ENCODE assay signal across 13 cellular contexts in genomic region chr2:176552456-176553135, GRCh38.
DNase-seq lines count a peak whose midpoint lies in the region; ATAC-seq and TF ChIP-seq lines count a peak whose summit lies in the region.
"Had no signal": no experiment of that assay in that cellular context is flagged by ENCODE, and none has a peak within 500 bp of the region (broad histone marks: within the 10 kb centered on the region; RNA-seq: fewer than 3 reads in every experiment).

No MANE protein-coding gene starts in this region.

- H3K36me3 Mint-ChIP-seq in CD4-positive, alpha-beta memory T cell, result no peaks in the 10 kb centered on the region
- H3K36me3 Mint-ChIP-seq: stimulated activated naive B cell treated with anti-CD40 and anti-IgM and Interleukin-4, amounts not matched to agents 10 μg/mL and 1 μg/mL and 100 μg/mL, for 72 hours had no signal

- intact Hi-C loops in sciatic nerve (cut with DNase I), result loop anchor here (5.0 kb wide), 1 partner anchor 415 kb away; no protein-coding TSS in a partner anchor
- intact Hi-C loops in CD4-positive, alpha-beta memory T cell (cut with micrococcal nuclease), result loop anchor here (10.0 kb wide), 1 partner anchor 592 kb away; no protein-coding TSS in a partner anchor

- POLR2A ChIA-PET in CD4-positive, alpha-beta memory T cell (lab: Charles Lee; ENCODE audit: partially characterized antibody), result no interaction called here

- no peaks in the 10 kb centered on the region for H3K9me3 Mint-ChIP-seq in CD4-positive, alpha-beta memory T cell
- H3K9me3 Mint-ChIP-seq: CD4-positive, alpha-beta T cell; neural crest cell; stimulated activated naive B cell treated with anti-CD40 and anti-IgM and Interleukin-4, amounts not matched to agents 10 μg/mL and 1 μg/mL and 100 μg/mL, for 72 hours had no signal

- CTCF ChIA-PET in CD4-positive, alpha-beta memory T cell (lab: Charles Lee; ENCODE audit: partially characterized antibody), result interaction anchor here (2.3 to 3.0 kb wide), 2 partner anchors 20 to 426 kb away, joined by 29 to 31 read pairs; no protein-coding TSS in a partner anchor

- H3K4me1 ChIP-seq in CD4-positive, alpha-beta memory T cell (ENCODE audit: insufficient read depth, low read length), result peaks cover 10% of the 10 kb centered on the region

- no peak overlapping the region for H3K4me3 ChIP-seq in CD4-positive, alpha-beta memory T cell (ENCODE audit: low read length in 2 of 2)

- H3K9me3 ChIP-seq in CD4-positive, alpha-beta memory T cell (ENCODE audit: control insufficient read depth in 1 of 2, low read length in 2 of 2), result no peaks in the 10 kb centered on the region

- no peak overlapping the region for H3K27ac ChIP-seq in CD4-positive, alpha-beta memory T cell (ENCODE audit: low read depth, low read length)
- H3K27ac ChIP-seq in substantia nigra (ENCODE audit: low read depth, low read length, poor library complexity, severe bottlenecking), result no peak overlapping the region
- H3K27ac ChIP-seq: WERI-Rb-1 had no signal

- ATAC-seq in SK-N-SH treated with all-trans-retinoic acid at 6 μM for 48 hours, result peak; percentile 18; the same call in 1 of the 3 replicates
- peak; percentile 85 for ATAC-seq in sciatic nerve
- no peak for ATAC-seq in GM18858 (IDR thresholded peaks at IDR 0.05; ENCODE audit: unreplicated experiment)
- ATAC-seq: stimulated activated naive B cell treated with anti-CD40 and anti-IgM and Interleukin-4, amounts not matched to agents 10 μg/mL and 1 μg/mL and 100 μg/mL, for 72 hours had no signal

- H3K4me1 Mint-ChIP-seq in CD4-positive, alpha-beta memory T cell, result peaks cover 6 to 13% (median 10%) of the 10 kb centered on the region in 4 donors

- DNase-seq in GM03348 (ENCODE audit: low spot score) (peak; percentile 72), foreskin melanocyte (peak; percentile 10), sciatic nerve (ENCODE audit: low spot score) (no peak), inferior parietal cortex (ENCODE audit: extremely low spot score) (no peak), substantia nigra (lab: John Stamatoyannopoulos, UW) (no peak)
- no peak for DNase-seq in CD4-positive, alpha-beta memory T cell
- DNase-seq: CD4-positive, alpha-beta T cell; NCI-H1105; stimulated activated naive B cell treated with anti-CD40 and anti-IgM and Interleukin-4, amounts not matched to agents 10 μg/mL and 1 μg/mL and 100 μg/mL, for 72 hours; WERI-Rb-1 had no signal

- H3K27me3 ChIP-seq in CD4-positive, alpha-beta memory T cell (ENCODE audit: insufficient read depth, low read length), result peaks cover 3% of the 10 kb centered on the region

- no peak overlapping the region for H3K27ac Mint-ChIP-seq in CD4-positive, alpha-beta memory T cell
- H3K27ac Mint-ChIP-seq: CD4-positive, alpha-beta T cell; stimulated activated naive B cell treated with anti-CD40 and anti-IgM and Interleukin-4, amounts not matched to agents 10 μg/mL and 1 μg/mL and 100 μg/mL, for 72 hours had no signal

- peaks cover 23 to 25% of the 10 kb centered on the region in 2 donors for H3K27me3 Mint-ChIP-seq in CD4-positive, alpha-beta memory T cell

- peak overlapping the region in 1 of 8 donors; percentile 35 for H3K4me3 Mint-ChIP-seq in CD4-positive, alpha-beta memory T cell

- no peaks in the 10 kb centered on the region for H3K36me3 ChIP-seq in CD4-positive, alpha-beta memory T cell (ENCODE audit: insufficient read depth, low read length)
- H3K36me3 ChIP-seq: WERI-Rb-1 had no signal

TF ChIP-seq in SK-N-SH treated with all-trans-retinoic acid at 6 μM for 48 hours, 23 proteins besides CTCF, POLR2A, EP300 and RAD21:
- no peak for TF ChIP-seq ARNTL (CRISPR knock-in tag; IDR thresholded peaks at IDR 0.05; ENCODE audit: borderline replicate concordance, low read depth)
- TF ChIP-seq PATZ1 (CRISPR knock-in tag; IDR thresholded peaks at IDR 0.05; ENCODE audit: borderline replicate concordance), result no peak
- TF ChIP-seq ZNF70 (CRISPR knock-in tag; IDR thresholded peaks at IDR 0.05), result no peak
- no peak for TF ChIP-seq BACH2 (CRISPR knock-in tag; IDR thresholded peaks at IDR 0.05; ENCODE audit: borderline replicate concordance)
- TF ChIP-seq TSHZ2 (CRISPR knock-in tag; IDR thresholded peaks at IDR 0.05), result no peak
- no peak for TF ChIP-seq ZFP30 (CRISPR knock-in tag; IDR thresholded peaks at IDR 0.05)

Comparison
In these comparisons a context has a peak if more than half of its experiments do, and no peak if none do; other contexts are left out.
1. DNase-seq: peak in GM03348 (single experiment) and foreskin melanocyte (single experiment); none in sciatic nerve (single experiment), CD4-positive, alpha-beta memory T cell (0 of 5), inferior parietal cortex (single experiment) and substantia nigra (0 of 49).